In the genomic region with DNA sequence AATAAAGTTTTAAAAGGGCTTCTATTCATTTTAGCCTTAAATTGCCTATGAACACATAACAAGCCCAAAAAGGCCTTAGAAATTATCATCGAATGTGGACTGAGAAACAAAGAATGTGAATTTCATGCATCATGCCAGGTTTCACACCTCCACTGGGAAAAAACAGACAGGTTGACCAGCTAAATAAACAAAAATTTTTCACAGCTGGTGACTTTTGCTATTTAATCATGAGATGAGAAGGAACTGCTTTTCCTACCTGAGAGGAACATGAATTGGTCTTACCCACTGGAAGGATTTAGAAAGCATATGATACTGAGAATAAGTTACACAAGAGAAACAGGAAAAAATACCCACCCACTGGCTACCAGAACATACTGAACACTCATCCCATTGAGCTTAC, we compare ENCODE assay signal across 8 cellular contexts.
"Had no signal": no experiment of that assay in that cellular context is flagged by ENCODE, and none has a peak within 500 bp of the region (broad histone marks: within the 10 kb centered on the region; RNA-seq: fewer than 3 reads in every experiment).

No MANE protein-coding gene starts in this region.

- FAIRE-seq: G401.6, GM12878, GM12891, GM12892, GM18507, GM19239 had no signal

- H3K4me3 ChIP-seq: GM12878 had no signal

- DNase-seq: GDM1, GF-D8 had no signal

- ATAC-seq: GM12878 had no signal
